Comparison of ENCODE assay signal across 3 cellular contexts in genomic region chr5:55869847-55870246, GRCh38.
A peak's percentile ranks its signal among the peaks of the same experiment; 100 is the strongest.
TF ChIP-seq lines count a peak whose summit lies in the region.

No MANE protein-coding gene starts in this region.

TF ChIP-seq in HepG2, 621 proteins besides CTCF, POLR2A, EP300 and RAD21:
- TF ChIP-seq MAFF (IDR thresholded peaks at IDR 0.05; ENCODE audit: low read depth, low read length): peak; percentile 56
- peak; percentile 60 to 77; a peak in 3 of 4 replicates for TF ChIP-seq MAFK (conservative IDR thresholded peaks at IDR 0.05 in 1 of 2, IDR thresholded peaks at IDR 0.05 in 1 of 2; ENCODE audit: low read length in 2 of 2)
- TF ChIP-seq CHCHD3 (CRISPR knock-in tag; IDR thresholded peaks at IDR 0.05): no peak
- TF ChIP-seq ZNF232 (CRISPR knock-in tag; IDR thresholded peaks at IDR 0.05; ENCODE audit: borderline replicate concordance): no peak

TF ChIP-seq in IMR-90, 13 proteins besides CTCF, POLR2A, EP300 and RAD21:
- TF ChIP-seq NFE2L2 (IDR thresholded peaks at IDR 0.05; ENCODE audit: low read depth, low read length): no peak
- TF ChIP-seq MAFK (IDR thresholded peaks at IDR 0.05; ENCODE audit: low read depth, low read length): peak; percentile 45
- TF ChIP-seq, protein P1, sequence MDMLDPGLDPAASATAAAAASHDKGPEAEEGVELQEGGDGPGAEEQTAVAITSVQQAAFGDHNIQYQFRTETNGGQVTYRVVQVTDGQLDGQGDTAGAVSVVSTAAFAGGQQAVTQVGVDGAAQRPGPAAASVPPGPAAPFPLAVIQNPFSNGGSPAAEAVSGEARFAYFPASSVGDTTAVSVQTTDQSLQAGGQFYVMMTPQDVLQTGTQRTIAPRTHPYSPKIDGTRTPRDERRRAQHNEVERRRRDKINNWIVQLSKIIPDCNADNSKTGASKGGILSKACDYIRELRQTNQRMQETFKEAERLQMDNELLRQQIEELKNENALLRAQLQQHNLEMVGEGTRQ (IDR thresholded peaks at IDR 0.05; ENCODE audit: low read depth, low read length): no peak
- TF ChIP-seq BHLHE40 (IDR thresholded peaks at IDR 0.05; ENCODE audit: low read depth, low read length): no peak
- no peak for TF ChIP-seq RFX5 (IDR thresholded peaks at IDR 0.05; ENCODE audit: low read depth, low read length)

TF ChIP-seq in K562, 482 proteins besides CTCF, POLR2A, EP300 and RAD21:
- TF ChIP-seq NFIC (IDR thresholded peaks at IDR 0.05): no peak
- TF ChIP-seq MEIS2 (IDR thresholded peaks at IDR 0.05; ENCODE audit: partially characterized antibody): no peak
- TF ChIP-seq CBX3 (IDR thresholded peaks at IDR 0.05; ENCODE audit: borderline replicate concordance in 1 of 2, low read length in 2 of 2): no peak
- peak; percentile 53; the same call in 1 of the 2 replicates for TF ChIP-seq ZNF316 (IDR thresholded peaks at IDR 0.05)
- no peak for TF ChIP-seq CREB1 (IDR thresholded peaks at IDR 0.05)
- no peak for TF ChIP-seq CREB1 (CRISPR knock-in tag; IDR thresholded peaks at IDR 0.05)
- peak; percentile 43; the same call in 1 of the 2 replicates for TF ChIP-seq C11orf30 (IDR thresholded peaks at IDR 0.05; ENCODE audit: low read depth)
- no peak for TF ChIP-seq ZNF140 (CRISPR knock-in tag; IDR thresholded peaks at IDR 0.05)
- no peak for TF ChIP-seq BACH1 (tag; IDR thresholded peaks at IDR 0.05)
TF ChIP-seq in K562: peak in this region for 2.
